8 cellular contexts compared by ENCODE assay signal in the genomic region with DNA sequence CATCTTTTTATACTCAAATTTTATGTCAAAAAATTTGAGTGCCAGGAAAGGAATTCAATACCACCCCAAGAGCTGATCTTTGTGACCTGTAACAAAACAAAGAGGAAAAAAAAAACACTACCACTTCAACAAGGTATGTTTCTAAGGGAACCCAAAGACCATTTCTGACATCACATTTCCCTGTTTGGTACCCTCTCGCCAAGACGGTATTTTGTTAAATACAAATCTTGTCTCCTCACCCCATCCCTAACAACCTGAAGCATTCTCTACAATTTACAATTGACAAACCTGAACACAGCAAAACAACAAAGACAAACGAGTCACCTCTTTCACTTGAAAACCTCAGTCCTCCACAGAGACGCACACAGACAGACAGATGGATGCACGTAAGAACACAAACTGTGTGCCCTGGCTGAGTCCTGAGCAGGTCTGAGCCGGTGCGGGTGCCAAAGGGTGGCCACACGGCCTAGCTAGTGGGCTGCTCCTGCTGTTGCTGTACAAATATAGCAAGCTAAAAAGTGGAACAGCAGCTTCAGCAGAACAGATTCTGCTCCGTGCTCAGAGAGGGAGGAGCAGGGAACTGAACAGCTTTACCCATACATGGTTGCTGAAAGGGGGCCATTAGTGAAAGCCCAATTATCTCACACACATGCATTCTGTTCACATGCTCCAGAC. TPM values are rescaled to one million over a fixed set of nuclear protein-coding genes. Genes with fewer than 3 reads are reported as not detected.
DNase-seq lines count a peak whose midpoint lies in the region; ATAC-seq and TF ChIP-seq lines count a peak whose summit lies in the region.

No MANE protein-coding gene starts in this region.

- no peaks in the 10 kb centered on the region for H3K9me3 ChIP-seq in upper lobe of right lung

- CTCF ChIA-PET in RWPE1 (lab: Yijun Ruan, JAX): interaction anchor here (0.8 to 0.9 kb wide), 2 partner anchors 15 to 387 kb away, joined by 3 to 4 read pairs; no protein-coding TSS in a partner anchor

- intact Hi-C loops in dorsolateral prefrontal cortex (cut with DNase I): no loop called here
- intact Hi-C loops in upper lobe of right lung (cut with DNase I): no loop called here

- peak overlapping the region; percentile 88 for H3K27ac ChIP-seq in RWPE1
- peak overlapping the region in 57 of 59 donors; percentile 9 to 94 (median 82) for H3K27ac ChIP-seq in dorsolateral prefrontal cortex
- H3K27ac ChIP-seq in upper lobe of right lung: peak overlapping the region; percentile 70

- H3K36me3 ChIP-seq in upper lobe of right lung: no peaks in the 10 kb centered on the region

- H3K4me3 ChIP-seq in dorsolateral prefrontal cortex: peak overlapping the region in 53 of 59 donors; percentile 2 to 56 (median 34)
- no peak overlapping the region for H3K4me3 ChIP-seq in upper lobe of right lung

- TF ChIP-seq CTCF in RWPE1 (conservative IDR thresholded peaks at IDR 0.05; ENCODE audit: low read depth): no peak
- no peak for TF ChIP-seq CTCF in dorsolateral prefrontal cortex (IDR thresholded peaks at IDR 0.05 in 54 of 56, conservative IDR thresholded peaks at IDR 0.05 in 2 of 56; ENCODE audit: low read depth in 1 of 56, partially characterized antibody in 56 of 56)
- TF ChIP-seq CTCF in upper lobe of right lung (IDR thresholded peaks at IDR 0.05): no peak

- ATAC-seq in GM21786 (IDR thresholded peaks at IDR 0.05; ENCODE audit: unreplicated experiment) (peak; percentile 24), upper lobe of right lung (peak; percentile 70), GM19351 (IDR thresholded peaks at IDR 0.05; ENCODE audit: unreplicated experiment) (no peak)

- DNase-seq in RWPE1 (ENCODE audit: low spot score): peak; percentile 21
- peak in 9 of 10 donors; percentile 38 to 88 (median 61) for DNase-seq in dorsolateral prefrontal cortex
- peak; percentile 27 for DNase-seq in middle frontal gyrus (ENCODE audit: extremely low spot score, low spot score)
- DNase-seq in upper lobe of right lung: no peak
- no peak for DNase-seq in AML-193 (lab: John Stamatoyannopoulos, UW)
- no peak for DNase-seq in NCI-H524 treated with DMSO at 0.1 percent for 48 hours (lab: John Stamatoyannopoulos, UW)

- H3K27me3 ChIP-seq in dorsolateral prefrontal cortex (no peaks in the 10 kb centered on the region), upper lobe of right lung (no peaks in the 10 kb centered on the region)

- POLR2A ChIA-PET in RWPE1 (lab: Yijun Ruan, JAX; ENCODE audit: low non-redundant PET): interaction anchor here (0.5 kb wide), 1 partner anchor 116 kb away, joined by 3 read pairs; a partner anchor contains a TSS

- peaks cover 60% of the 10 kb centered on the region for H3K4me1 ChIP-seq in upper lobe of right lung

RNA-seq across cellular contexts. Expression of a gene that starts 28.6 kb away (rescaled TPM):
- total RNA-seq in dorsolateral prefrontal cortex (100 to 1,000 TPM in 113 of 120 experiments, 10 to 100 TPM in 7; 79.5 to 194 (median 131) TPM), upper lobe of right lung (97.5 TPM)

RNA-seq across cellular contexts. Expression of a gene that starts 41.1 kb away (rescaled TPM):
- 10 to 100 TPM; 21.5 to 52.5 (median 36.6) TPM for total RNA-seq in dorsolateral prefrontal cortex
- 75.6 TPM for total RNA-seq in upper lobe of right lung

RNA-seq across cellular contexts. Expression of a gene that starts 54.4 kb away (rescaled TPM):
- total RNA-seq in dorsolateral prefrontal cortex (10 to 100 TPM; 12.8 to 27.9 (median 19.6) TPM), upper lobe of right lung (16.6 TPM)

RNA-seq across cellular contexts. Expression of a gene that starts 54.5 kb away (rescaled TPM):
- total RNA-seq in dorsolateral prefrontal cortex (100 to 1,000 TPM in 100 of 120 experiments, 10 to 100 TPM in 20; 59.7 to 172 (median 126) TPM), upper lobe of right lung (76.2 TPM)

Comparison
In these comparisons a context has a peak if more than half of its experiments do, and no peak if none do; other contexts are left out.
1. DNase-seq: peak in RWPE1 (single experiment), dorsolateral prefrontal cortex (9 of 10) and middle frontal gyrus (single experiment); none in upper lobe of right lung (single experiment), AML-193 (0 of 2) and NCI-H524 treated with DMSO at 0.1 percent for 48 hours (single experiment).
2. Peak in every context shown above with its lines, with median percentiles within 50 percentile points of each other: H3K27ac ChIP-seq.